ENCODE assay signal across 2 cellular contexts in genomic region chr10:80161321-80162084, GRCh38.
TF ChIP-seq lines count a peak whose summit lies in the region.

No MANE protein-coding gene starts in this region.

TF ChIP-seq in HEK293T, 16 proteins besides CTCF, POLR2A, EP300 and RAD21 (continued from another document):
- TF ChIP-seq PKNOX1 (IDR thresholded peaks at IDR 0.05) (no peak), ARNT (IDR thresholded peaks at IDR 0.05) (no peak), FOXK2 (IDR thresholded peaks at IDR 0.05) (no peak), ZNF384 (IDR thresholded peaks at IDR 0.05) (no peak), FOXA1 (IDR thresholded peaks at IDR 0.05) (no peak)
TF ChIP-seq in HEK293T: peak in this region for 0.

TF ChIP-seq in K562, 482 proteins besides CTCF, POLR2A, EP300 and RAD21 (continued from another document):
- TF ChIP-seq DEAF1 (CRISPR knock-in tag; IDR thresholded peaks at IDR 0.05) (0 out of 2 replicates have a peak, but pooled peaks have one; percentile 8), CSDE1 (IDR thresholded peaks at IDR 0.05) (no peak), SMC3 (conservative IDR thresholded peaks at IDR 0.05; ENCODE audit: insufficient read depth, low read depth, low read length) (peak; percentile 50)
